27 cellular contexts compared by ENCODE assay signal in genomic region chr6:133169901-133170300, GRCh38.
"Had no signal": no experiment of that assay in that cellular context is flagged by ENCODE, and none has a peak within 500 bp of the region (broad histone marks: within the 10 kb centered on the region; RNA-seq: fewer than 3 reads in every experiment).

No MANE protein-coding gene starts in this region.

- H3K4me3 Mint-ChIP-seq: activated B cell treated with CpG ODN at 0.5 μM for 24 hours; activated CD4-positive, alpha-beta T cell treated with anti-CD3 and anti-CD28 coated beads, Interleukin-2, amount 10 ng/mL, durations not matched to agents 24 days and 14 days; activated CD8-positive, alpha-beta memory T cell treated with anti-CD3 and anti-CD28 coated beads, Interleukin-2, amount 10 ng/mL, durations not matched to agents 7 days and 5 days; activated naive CD8-positive, alpha-beta T cell treated with anti-CD3 and anti-CD28 coated beads, Interleukin-2, amount 50 U/mL, for 24 hours; activated T-cell treated with anti-CD3 and anti-CD28 coated beads, Interleukin-2, amount 50 U/mL, for 24 hours; activated T-helper 1 cell treated with anti-CD3 and anti-CD28 coated beads, Interleukin-12 subunit alpha, Interleukin-12 subunit beta, Interleukin-2, Interleukin-4 antibody, amounts not matched to agents 30 ng/mL and 10 ng/mL and 1 ng/mL, durations not matched to agents 14 hours and 24 hours and 36 hours; T-helper 17 cell had no signal

- H3K4me1 Mint-ChIP-seq: activated B cell treated with CpG ODN at 0.5 μM for 24 hours; activated CD4-positive, alpha-beta T cell treated with anti-CD3 and anti-CD28 coated beads, Interleukin-2, amount 10 ng/mL, durations not matched to agents 24 days and 14 days; activated CD8-positive, alpha-beta memory T cell treated with anti-CD3 and anti-CD28 coated beads, Interleukin-2, amount 10 ng/mL, durations not matched to agents 7 days and 5 days; activated naive CD8-positive, alpha-beta T cell treated with anti-CD3 and anti-CD28 coated beads, Interleukin-2, amount 50 U/mL, for 24 hours; T-helper 17 cell had no signal

- H3K27ac Mint-ChIP-seq: activated B cell treated with CpG ODN at 0.5 μM for 24 hours; activated CD4-positive, alpha-beta T cell treated with anti-CD3 and anti-CD28 coated beads, Interleukin-2, amount 10 ng/mL, durations not matched to agents 24 days and 14 days; activated CD8-positive, alpha-beta memory T cell treated with anti-CD3 and anti-CD28 coated beads, Interleukin-2, amount 10 ng/mL, durations not matched to agents 7 days and 5 days; activated naive CD4-positive, alpha-beta T cell treated with anti-CD3 and anti-CD28 coated beads, Interleukin-2, amount 50 U/mL, for 72 hours; activated naive CD8-positive, alpha-beta T cell treated with anti-CD3 and anti-CD28 coated beads, Interleukin-2, amount 50 U/mL, for 24 hours; activated T-cell treated with anti-CD3 and anti-CD28 coated beads, Interleukin-2, amount 50 U/mL, for 24 hours; activated T-helper 1 cell treated with anti-CD3 and anti-CD28 coated beads, Interleukin-12 subunit alpha, Interleukin-12 subunit beta, Interleukin-2, Interleukin-4 antibody, amounts not matched to agents 30 ng/mL and 10 ng/mL and 1 ng/mL, durations not matched to agents 14 hours and 24 hours and 36 hours; T-helper 17 cell had no signal

- H3K27ac ChIP-seq: ascending aorta, body of pancreas, coronary artery, KMS-11 had no signal

- ATAC-seq: activated CD8-positive, alpha-beta memory T cell treated with anti-CD3 and anti-CD28 coated beads, Interleukin-2, amount 10 ng/mL, durations not matched to agents 7 days and 5 days; activated naive CD4-positive, alpha-beta T cell treated with anti-CD3 and anti-CD28 coated beads, Interleukin-2, amount 50 U/mL, for 72 hours; activated naive CD8-positive, alpha-beta T cell treated with anti-CD3 and anti-CD28 coated beads, Interleukin-2, amount 50 U/mL, for 24 hours; body of pancreas; T-helper 17 cell had no signal

- H3K4me2 ChIP-seq: KMS-11 had no signal

- H3K9me3 Mint-ChIP-seq: activated B cell treated with CpG ODN at 0.5 μM for 24 hours; activated CD4-positive, alpha-beta T cell treated with anti-CD3 and anti-CD28 coated beads, Interleukin-2, amount 10 ng/mL, durations not matched to agents 24 days and 14 days; activated naive CD8-positive, alpha-beta T cell treated with anti-CD3 and anti-CD28 coated beads, Interleukin-2, amount 50 U/mL, for 24 hours; activated T-cell treated with anti-CD3 and anti-CD28 coated beads, Interleukin-2, amount 50 U/mL, for 24 hours; activated T-helper 1 cell treated with anti-CD3 and anti-CD28 coated beads, Interleukin-12 subunit alpha, Interleukin-12 subunit beta, Interleukin-2, Interleukin-4 antibody, amounts not matched to agents 30 ng/mL and 10 ng/mL and 1 ng/mL, durations not matched to agents 14 hours and 24 hours and 36 hours had no signal

- DNase-seq: activated B cell treated with CpG ODN at 0.5 μM for 24 hours; activated CD4-positive, alpha-beta T cell treated with anti-CD3 and anti-CD28 coated beads for 1 hour; activated CD4-positive, alpha-beta T cell treated with anti-CD3 and anti-CD28 coated beads, Interleukin-2, amount 10 ng/mL, durations not matched to agents 24 days and 14 days; activated CD4-positive, alpha-beta T cell treated with anti-CD3 and anti-CD28 coated beads, Interleukin-2, amount 50 U/mL, for 48 hours; activated CD8-positive, alpha-beta memory T cell treated with anti-CD3 and anti-CD28 coated beads, Interleukin-2, amount 10 ng/mL, durations not matched to agents 7 days and 5 days; activated effector memory CD4-positive, alpha-beta T cell treated with Interleukin-2 at 50 U/mL for 16 hours; activated naive CD4-positive, alpha-beta T cell treated with Interleukin-2 at 50 U/mL for 16 hours; activated naive CD8-positive, alpha-beta T cell treated with anti-CD3 and anti-CD28 coated beads, Interleukin-2, amount 50 U/mL, for 24 hours; activated T-cell treated with anti-CD3 and anti-CD28 coated beads, Interleukin-2, amount 50 U/mL, for 24 hours; amniotic stem cell; body of pancreas; central memory CD4-positive, alpha-beta T cell; NCI-H1417; NCI-H1694 treated with DMSO at 0.1 percent for 48 hours; NCI-H2029 treated with DMSO at 0.1 percent for 48 hours; NCI-H2171; NCI-H2227 treated with DMSO at 0.1 percent for 48 hours; NCI-H510A; NCI-H69; SIG-M5; T-helper 17 cell; T-helper 9 cell had no signal

- H3K36me3 Mint-ChIP-seq: activated CD8-positive, alpha-beta memory T cell treated with anti-CD3 and anti-CD28 coated beads, Interleukin-2, amount 10 ng/mL, durations not matched to agents 7 days and 5 days; activated naive CD4-positive, alpha-beta T cell treated with anti-CD3 and anti-CD28 coated beads, Interleukin-2, amount 50 U/mL, for 72 hours had no signal

- H3K9ac ChIP-seq: KMS-11 had no signal

- H3K9me3 ChIP-seq: ascending aorta had no signal

- H3K36me3 ChIP-seq: ascending aorta had no signal

- H3K27me3 Mint-ChIP-seq: activated B cell treated with CpG ODN at 0.5 μM for 24 hours; activated CD4-positive, alpha-beta T cell treated with anti-CD3 and anti-CD28 coated beads, Interleukin-2, amount 10 ng/mL, durations not matched to agents 24 days and 14 days; activated CD8-positive, alpha-beta memory T cell treated with anti-CD3 and anti-CD28 coated beads, Interleukin-2, amount 10 ng/mL, durations not matched to agents 7 days and 5 days; activated naive CD8-positive, alpha-beta T cell treated with anti-CD3 and anti-CD28 coated beads, Interleukin-2, amount 50 U/mL, for 24 hours; activated T-cell treated with anti-CD3 and anti-CD28 coated beads, Interleukin-2, amount 50 U/mL, for 24 hours; T-helper 17 cell had no signal

- H3K4me1 ChIP-seq: ascending aorta, body of pancreas had no signal

- H3K27me3 ChIP-seq: ascending aorta, body of pancreas had no signal

- H3K4me3 ChIP-seq: ascending aorta, body of pancreas, coronary artery had no signal
